9 cellular contexts compared by ENCODE assay signal in the genomic region with DNA sequence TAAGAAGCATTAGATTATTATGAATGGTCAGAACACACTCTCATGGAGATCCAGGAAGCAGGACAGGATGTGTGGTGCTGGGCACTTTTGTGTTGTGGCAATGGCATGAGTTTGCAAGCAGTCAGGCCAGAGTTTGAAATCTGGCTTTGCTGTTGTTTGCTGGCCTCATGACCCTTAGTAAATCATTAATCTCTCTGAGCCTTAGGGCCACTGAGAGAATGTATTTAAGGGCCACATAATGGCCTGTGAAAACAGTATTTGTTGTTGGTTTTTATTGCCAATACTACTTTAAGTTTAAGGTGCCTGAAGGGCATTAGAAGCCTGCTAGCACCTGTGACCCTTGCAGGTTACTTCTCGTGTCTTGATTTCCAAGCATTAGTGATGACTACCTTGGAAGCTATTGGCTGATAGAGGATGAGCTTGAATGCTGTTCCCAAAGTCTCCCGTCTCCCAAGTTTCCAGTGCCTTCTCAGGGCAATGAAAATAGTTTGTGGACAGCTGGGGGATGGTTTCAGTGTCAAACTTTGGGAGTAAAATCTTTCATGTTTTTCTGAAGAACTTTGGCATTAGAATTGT. TPM values are rescaled to one million over a fixed set of nuclear protein-coding genes. Genes with fewer than 3 reads are reported as not detected.
DNase-seq lines count a peak whose midpoint lies in the region; ATAC-seq and TF ChIP-seq lines count a peak whose summit lies in the region.
"Had no signal": no experiment of that assay in that cellular context is flagged by ENCODE, and none has a peak within 500 bp of the region (broad histone marks: within the 10 kb centered on the region; RNA-seq: fewer than 3 reads in every experiment).

No MANE protein-coding gene starts in this region.

- H4K8ac ChIP-seq in neuronal stem cell (ENCODE audit: low read depth, low read length) = no peak overlapping the region

- peak overlapping the region; percentile 71 for H3K4me2 ChIP-seq in OCI-LY7 (ENCODE audit: low read length)
- H3K4me2 ChIP-seq in MM.1S (ENCODE audit: low read depth, low read length) = no peak overlapping the region
- no peak overlapping the region for H3K4me2 ChIP-seq in neuronal stem cell (ENCODE audit: insufficient read depth, low read length, poor library complexity, severe bottlenecking)

- no peak overlapping the region for H3K14ac ChIP-seq in neuronal stem cell (ENCODE audit: low read length)

- H3K79me2 ChIP-seq in OCI-LY7 (ENCODE audit: insufficient read depth, low read depth, low read length) (peaks cover 29% of the 10 kb centered on the region; the same call in 1 of the 2 replicates), MM.1S (ENCODE audit: low read length) (peaks cover 97% of the 10 kb centered on the region)

- no TSS peak for BruUV-seq in OCI-LY7 (replicated peaks; lab: Mats Ljungman, UMichigan)

- no peak overlapping the region for H2AK5ac ChIP-seq in neuronal stem cell (ENCODE audit: low read depth, low read length)

- H3K9me2 ChIP-seq in OCI-LY7 (ENCODE audit: insufficient read depth, low read length) (no peaks in the 10 kb centered on the region), MM.1S (replicated peaks; ENCODE audit: insufficient read depth, low read length) (no peaks in the 10 kb centered on the region)

- no peak overlapping the region for H3K23ac ChIP-seq in neuronal stem cell (ENCODE audit: low read depth, low read length, poor library complexity)

- peaks cover 5% of the 10 kb centered on the region; the same call in 1 of the 2 replicates for H3K9me3 ChIP-seq in OCI-LY7 (ENCODE audit: low read length)
- no peaks in the 10 kb centered on the region for H3K9me3 ChIP-seq in liver (ENCODE audit: control insufficient read depth in 4 of 4, low read length in 3 of 4)
- no peaks in the 10 kb centered on the region for H3K9me3 ChIP-seq in MM.1S (replicated peaks; ENCODE audit: insufficient read depth, low read length)
- H3K9me3 ChIP-seq in neuronal stem cell (replicated peaks in 1 of 2; ENCODE audit: control insufficient read depth in 2 of 2, insufficient read depth in 1 of 2, low read depth in 1 of 2, low read length in 2 of 2) = peaks cover 0 to 2% of the 10 kb centered on the region in 2 donors

- H3K4me3 ChIP-seq in OCI-LY7 (ENCODE audit: low read depth, low read length, poor library complexity, severe bottlenecking) (peak overlapping the region; percentile 35), liver (ENCODE audit: low read depth in 1 of 3, low read length in 3 of 3) (no peak overlapping the region), MM.1S (ENCODE audit: low read length) (no peak overlapping the region), neuronal stem cell (ENCODE audit: low read length in 2 of 2) (no peak overlapping the region)

- H2BK5ac ChIP-seq in neuronal stem cell (ENCODE audit: low read length) = no peak overlapping the region

- peak; percentile 52 for ATAC-seq in GM21447 (IDR thresholded peaks at IDR 0.05; ENCODE audit: unreplicated experiment)
- ATAC-seq in HG02571 (IDR thresholded peaks at IDR 0.05; ENCODE audit: unreplicated experiment) = no peak

- H3K4me1 ChIP-seq in OCI-LY7 (ENCODE audit: insufficient read depth, low read length, poor library complexity, severe bottlenecking) = peaks cover 55% of the 10 kb centered on the region
- H3K4me1 ChIP-seq in liver (ENCODE audit: control insufficient read depth in 4 of 4, insufficient read depth in 4 of 4, low read length in 3 of 4) = peaks cover 13 to 41% (median 32%) of the 10 kb centered on the region in 4 donors
- H3K4me1 ChIP-seq in MM.1S (ENCODE audit: low read length) = peaks cover 24% of the 10 kb centered on the region
- H3K4me1 ChIP-seq in neuronal stem cell (ENCODE audit: control insufficient read depth in 2 of 2, insufficient read depth in 1 of 2, low read depth in 1 of 2, low read length in 2 of 2) = peaks cover 2 to 14% of the 10 kb centered on the region in 2 donors

- no peak for TF ChIP-seq CTCF in OCI-LY7 (conservative IDR thresholded peaks at IDR 0.05; ENCODE audit: low read length)
- no peak for TF ChIP-seq CTCF in liver (IDR thresholded peaks at IDR 0.05; ENCODE audit: low read depth, low read length, missing input control)
- TF ChIP-seq CTCF in MM.1S (IDR thresholded peaks at IDR 0.05; ENCODE audit: low read length) = no peak

- H4K20me1 ChIP-seq in OCI-LY7 (ENCODE audit: insufficient read depth, low read length) = peaks cover 25% of the 10 kb centered on the region
- peaks cover 15% of the 10 kb centered on the region; the same call in 1 of the 2 replicates for H4K20me1 ChIP-seq in MM.1S (ENCODE audit: insufficient read depth, low read length)

- peak overlapping the region; percentile 12 for H3K27ac ChIP-seq in OCI-LY7 (ENCODE audit: low read depth, low read length, poor library complexity, severe bottlenecking)
- peak overlapping the region; percentile 80 to 96 for H3K27ac ChIP-seq in liver (ENCODE audit: low read depth in 1 of 2, low read length in 2 of 2)
- H3K27ac ChIP-seq in MM.1S (ENCODE audit: low read length) = no peak overlapping the region
- H3K27ac ChIP-seq in neuronal stem cell (replicated peaks; ENCODE audit: low read length) = no peak overlapping the region

- H3K79me1 ChIP-seq in neuronal stem cell (ENCODE audit: low read depth, low read length) = no peaks in the 10 kb centered on the region

- no peak overlapping the region for H2BK15ac ChIP-seq in neuronal stem cell (ENCODE audit: low read length)

- H3K9ac ChIP-seq in liver (ENCODE audit: low read depth in 1 of 2, low read length in 2 of 2) (peak overlapping the region; percentile 18 to 72), MM.1S (ENCODE audit: low read length) (no peak overlapping the region), neuronal stem cell (ENCODE audit: low read depth, low read length, poor library complexity) (no peak overlapping the region)

- WGBS in liver = 35% methylated on average over 2 of the region's 2 CpGs
- no CpG with 5 or more reads among the region's 2 CpGs for WGBS in neuronal stem cell (ENCODE audit: extremely low coverage in 2 of 2, insufficient read length in 2 of 2, insufficient replicate concordance in 1 of 2), 2 donors

- intact Hi-C loops in OCI-LY7 (cut with micrococcal nuclease; ENCODE audit: unreplicated experiment) = no loop called here

- H3K18ac ChIP-seq in neuronal stem cell (ENCODE audit: low read length) = no peak overlapping the region

- H2BK12ac ChIP-seq in neuronal stem cell (ENCODE audit: low read length) = no peak overlapping the region

- DNase-seq in COLO668 (lab: John Stamatoyannopoulos, UW; ENCODE audit: unreplicated experiment) = peak; percentile 26
- DNase-seq in OCI-LY7 (ENCODE audit: low spot score) = no peak
- DNase-seq in MM.1S = no peak
- no peak for DNase-seq in neuronal stem cell (ENCODE audit: low spot score)
- no peak for DNase-seq in mesenteric fat pad (ENCODE audit: low spot score)
- DNase-seq: NCI-H524 treated with DMSO at 0.1 percent for 48 hours had no signal

- no peaks in the 10 kb centered on the region for H3K27me3 ChIP-seq in liver (ENCODE audit: control insufficient read depth in 4 of 4, insufficient read depth in 4 of 4, low read length in 3 of 4)
- H3K27me3 ChIP-seq in MM.1S (replicated peaks; ENCODE audit: insufficient read depth, low read length) = no peaks in the 10 kb centered on the region
- H3K27me3 ChIP-seq in neuronal stem cell (ENCODE audit: control insufficient read depth in 3 of 3, insufficient read depth in 3 of 3, low read depth in 1 of 3, low read length in 3 of 3) = no peaks in the 10 kb centered on the region

- TF ChIP-seq RAD21 in liver (IDR thresholded peaks at IDR 0.05) = peak; percentile 45 to 50

- H2AFZ ChIP-seq in OCI-LY7 (ENCODE audit: low read length) (no peak overlapping the region), MM.1S (ENCODE audit: low read length) (no peak overlapping the region), neuronal stem cell (ENCODE audit: low read length) (no peak overlapping the region)

- no peaks in the 10 kb centered on the region for H3F3A ChIP-seq in MM.1S (ENCODE audit: insufficient read depth, low read length)

- no peaks in the 10 kb centered on the region; the same call in 1 of the 2 replicates for H3K36me3 ChIP-seq in OCI-LY7 (ENCODE audit: insufficient read depth, low read length)
- no peaks in the 10 kb centered on the region for H3K36me3 ChIP-seq in liver (ENCODE audit: control insufficient read depth in 4 of 4, insufficient read depth in 3 of 4, low read depth in 1 of 4, low read length in 3 of 4)
- no peaks in the 10 kb centered on the region for H3K36me3 ChIP-seq in MM.1S (replicated peaks; ENCODE audit: insufficient read depth, low read length)
- no peaks in the 10 kb centered on the region for H3K36me3 ChIP-seq in neuronal stem cell (replicated peaks in 1 of 2; ENCODE audit: control insufficient read depth in 2 of 2, insufficient read depth in 2 of 2, low read length in 2 of 2)

- POLR2A ChIA-PET in OCI-LY7 (lab: Charles Lee) = interaction anchor here (0.8 to 1.9 kb wide), 7 partner anchors 12 to 187 kb away, joined by 3 to 13 read pairs (median 4); partner anchors contain the start of gene STIM1

- no peak overlapping the region for H4K91ac ChIP-seq in neuronal stem cell (ENCODE audit: low read depth, low read length, poor library complexity)

- H3K4ac ChIP-seq in neuronal stem cell (ENCODE audit: low read length) = no peak overlapping the region

- CTCF ChIA-PET in OCI-LY7 (lab: Charles Lee; ENCODE audit: unreplicated experiment) = interaction anchor here (0.9 kb wide), 1 partner anchor 25 kb away, joined by 4 read pairs; the partner anchor contains the start of gene STIM1

- no peak overlapping the region for H2BK120ac ChIP-seq in neuronal stem cell (ENCODE audit: low read depth, low read length)

TF ChIP-seq in liver, 16 proteins besides CTCF, POLR2A, EP300 and RAD21 (continues in another document):
- TF ChIP-seq TAF1 (conservative IDR thresholded peaks at IDR 0.05) = peak; percentile 89
- peak; percentile 76 for TF ChIP-seq NR2F2 (IDR thresholded peaks at IDR 0.05)
- TF ChIP-seq FOXA2 (IDR thresholded peaks at IDR 0.05) = no peak
- TF ChIP-seq YY1 (IDR thresholded peaks at IDR 0.05) = peak; percentile 75
- TF ChIP-seq EGR1 (IDR thresholded peaks at IDR 0.05; ENCODE audit: low read depth in 2 of 2) = peak in 1 of 2 donors; percentile 55
- peak in 1 of 2 donors; percentile 72 for TF ChIP-seq GABPA (IDR thresholded peaks at IDR 0.05 in 1 of 2, conservative IDR thresholded peaks at IDR 0.05 in 1 of 2)
- peak; percentile 30 for TF ChIP-seq FOXA1 (IDR thresholded peaks at IDR 0.05)

RNA-seq across cellular contexts. Expression of gene STIM1, which starts 24.6 kb away (rescaled TPM):
- 20.9 and 21.0 TPM in 2 replicates for total RNA-seq in OCI-LY7 (2014; rRNA removed; shearing (Covaris generic))
- total RNA-seq in OCI-LY7 (2022) (49.1 and 55.4 TPM in 2 replicates), liver (10 to 100 TPM; 21.6 to 42.9 TPM), mesenteric fat pad (125 TPM)
- polyA plus RNA-seq in liver = 10 to 100 TPM; 19.7 to 28.5 TPM
- polyA plus RNA-seq in neuronal stem cell (2013, experiment 1 of 2) = 14.7 TPM
- 15.1 TPM for polyA plus RNA-seq in neuronal stem cell (2013, experiment 2 of 2)

RNA-seq across cellular contexts. Expression of gene RHOG, which starts 39.3 kb away (rescaled TPM):
- 20.9 and 26.2 TPM in 2 replicates for total RNA-seq in OCI-LY7 (2014; rRNA removed; shearing (Covaris generic))
- total RNA-seq in OCI-LY7 (2022) (54.8 and 57.8 TPM in 2 replicates), liver (10 to 100 TPM in 1 of 2 donors, 1 to 10 TPM in 1; 7.4 to 13.8 TPM), mesenteric fat pad (83.3 TPM)
- polyA plus RNA-seq in liver = 10 to 100 TPM; 21.9 to 32.9 TPM
- 28.1 TPM for polyA plus RNA-seq in neuronal stem cell (2013, experiment 1 of 2)
- 26.3 TPM for polyA plus RNA-seq in neuronal stem cell (2013, experiment 2 of 2)

Comparison
In these comparisons a context has a peak if more than half of its experiments do, and no peak if none do; other contexts are left out.
1. H3K27ac ChIP-seq: peak in OCI-LY7 (single experiment) and liver (2 of 2); none in MM.1S (single experiment) and neuronal stem cell (single experiment).
2. H3K9ac ChIP-seq: peak in liver (2 of 2); none in MM.1S (single experiment) and neuronal stem cell (single experiment).